Comparison of ENCODE assay signal across 2 cellular contexts in genomic region chr16:58866935-58867334, GRCh38.
TF ChIP-seq lines count a peak whose summit lies in the region.

No MANE protein-coding gene starts in this region.

TF ChIP-seq in A549, 52 proteins besides CTCF, POLR2A, EP300 and RAD21:
- TF ChIP-seq ESRRA (IDR thresholded peaks at IDR 0.05; ENCODE audit: borderline replicate concordance, low read length) (no peak), TFCP2L1 (CRISPR knock-in tag; IDR thresholded peaks at IDR 0.05) (no peak), RARB (CRISPR knock-in tag; IDR thresholded peaks at IDR 0.05) (no peak), BHLHE40 (IDR thresholded peaks at IDR 0.05; ENCODE audit: low read depth, low read length) (no peak), PHF8 (IDR thresholded peaks at IDR 0.05; ENCODE audit: borderline replicate concordance, low read depth) (no peak), HEYL (CRISPR knock-in tag; IDR thresholded peaks at IDR 0.05) (no peak), NFE2L2 (conservative IDR thresholded peaks at IDR 0.05; ENCODE audit: low read length) (no peak), HOXA7 (CRISPR knock-in tag; IDR thresholded peaks at IDR 0.05) (no peak), HES2 (IDR thresholded peaks at IDR 0.05) (no peak), MAFK (IDR thresholded peaks at IDR 0.05; ENCODE audit: partially characterized antibody) (no peak), KDM5A (IDR thresholded peaks at IDR 0.05) (no peak), BCL3 (IDR thresholded peaks at IDR 0.05) (no peak), CHD4 (IDR thresholded peaks at IDR 0.05; ENCODE audit: borderline replicate concordance) (no peak), NR3C1 (IDR thresholded peaks at IDR 0.05) (no peak), REST (IDR thresholded peaks at IDR 0.05) (no peak), RFX5 (IDR thresholded peaks at IDR 0.05) (no peak), FOXS1 (CRISPR knock-in tag; IDR thresholded peaks at IDR 0.05) (no peak), RCOR1 (IDR thresholded peaks at IDR 0.05; ENCODE audit: low read depth, low read length) (no peak), SMC3 (IDR thresholded peaks at IDR 0.05) (no peak), PBX3 (IDR thresholded peaks at IDR 0.05) (no peak)
TF ChIP-seq in A549: peak in this region for 0.

TF ChIP-seq in H1, 55 proteins besides CTCF, POLR2A, EP300 and RAD21:
- TF ChIP-seq RNF2 (IDR thresholded peaks at IDR 0.05; ENCODE audit: borderline replicate concordance, low read depth, low read length, missing control alignments, poor library complexity, severe bottlenecking) (no peak), TEAD4 (IDR thresholded peaks at IDR 0.05; ENCODE audit: low read depth, low read length) (peak; percentile 84), TCF12 (IDR thresholded peaks at IDR 0.05; ENCODE audit: low read depth, low read length) (no peak), BRCA1 (IDR thresholded peaks at IDR 0.05; ENCODE audit: low read depth, low read length) (no peak)
